8 cellular contexts compared by ENCODE assay signal in the genomic region with DNA sequence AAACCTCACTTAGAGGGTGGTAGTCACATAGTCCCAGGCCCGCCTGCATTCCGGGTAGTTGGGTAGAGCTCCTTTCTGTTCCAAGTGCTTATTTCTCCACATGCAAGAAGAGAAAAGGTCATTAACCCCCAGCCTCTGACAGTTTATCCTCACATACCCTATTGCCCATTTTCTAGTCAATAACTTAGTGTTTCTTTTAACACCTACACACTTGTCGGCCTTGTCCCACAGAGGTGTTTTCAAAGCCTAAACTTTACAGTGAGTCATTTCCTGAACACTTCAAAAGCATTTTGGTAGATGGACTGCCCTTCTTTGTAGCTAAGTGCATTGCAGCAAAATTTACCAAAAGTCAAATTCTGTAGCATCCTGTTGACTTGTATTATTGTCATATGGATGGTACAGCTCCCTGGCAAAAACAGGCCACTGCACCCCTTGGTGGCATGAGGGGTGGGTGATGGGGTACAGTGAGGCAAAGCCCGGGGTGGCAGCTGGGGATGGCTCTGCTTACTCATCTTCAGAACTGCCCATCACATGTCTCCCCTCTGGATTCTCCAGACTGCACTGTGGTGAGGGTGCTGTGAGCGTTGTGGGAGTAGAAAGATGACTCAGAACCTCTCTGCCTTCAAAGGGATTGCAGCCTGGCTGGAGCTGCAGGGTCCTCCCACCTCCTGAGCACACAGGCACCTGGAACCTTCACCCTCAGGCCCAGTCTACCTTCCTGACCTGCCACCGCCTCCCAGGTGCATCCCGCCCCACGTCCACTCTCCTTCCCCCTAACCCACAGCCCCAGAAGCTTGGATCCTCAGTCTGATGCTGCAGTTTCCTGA. TPM values are rescaled to one million over a fixed set of nuclear protein-coding genes. Genes with fewer than 3 reads are reported as not detected.
DNase-seq lines count a peak whose midpoint lies in the region; ATAC-seq and TF ChIP-seq lines count a peak whose summit lies in the region.

No MANE protein-coding gene starts in this region.

- H3K27me3 ChIP-seq in mucosa of rectum (ENCODE audit: control insufficient read depth in 2 of 2, insufficient read depth in 2 of 2, low read length in 2 of 2) (peaks cover 0 to 3% of the 10 kb centered on the region in 2 donors), upper lobe of right lung (peaks cover 8% of the 10 kb centered on the region)

- no peaks in the 10 kb centered on the region for H3K9me3 ChIP-seq in mucosa of rectum (ENCODE audit: control insufficient read depth in 2 of 2, low read length in 2 of 2)
- no peaks in the 10 kb centered on the region for H3K9me3 ChIP-seq in upper lobe of right lung

- no peaks in the 10 kb centered on the region for H3K36me3 Mint-ChIP-seq in activated naive CD4-positive, alpha-beta T cell treated with anti-CD3 and anti-CD28 coated beads, Interleukin-2, amount 50 U/mL, for 72 hours

- intact Hi-C loops in upper lobe of right lung (cut with DNase I), result no loop called here

- peaks cover 0 to 5% of the 10 kb centered on the region in 2 donors for H3K9me3 Mint-ChIP-seq in activated naive CD4-positive, alpha-beta T cell treated with anti-CD3 and anti-CD28 coated beads, Interleukin-2, amount 50 U/mL, for 72 hours

- H3K4me3 ChIP-seq in mucosa of rectum (ENCODE audit: low read length in 2 of 2), result no peak overlapping the region
- no peak overlapping the region for H3K4me3 ChIP-seq in upper lobe of right lung

- H3K27ac ChIP-seq in mucosa of rectum (ENCODE audit: low read depth in 2 of 2, low read length in 2 of 2), result peak overlapping the region; percentile 16 to 64
- peak overlapping the region; percentile 58 for H3K27ac ChIP-seq in upper lobe of right lung

- peak; percentile 62 for ATAC-seq in GM19463 (IDR thresholded peaks at IDR 0.05; ENCODE audit: unreplicated experiment)
- ATAC-seq in activated naive CD4-positive, alpha-beta T cell treated with anti-CD3 and anti-CD28 coated beads, Interleukin-2, amount 50 U/mL, for 72 hours, result peak; percentile 92 to 93
- peak; percentile 45 for ATAC-seq in upper lobe of right lung
- ATAC-seq in HG03565 (IDR thresholded peaks at IDR 0.05; ENCODE audit: unreplicated experiment), result no peak

- DNase-seq in RKO (ENCODE audit: low spot score) (peak; percentile 50), upper lobe of right lung (no peak), iPS-NIHi7 (ENCODE audit: extremely low spot score) (no peak), C1 segment of cervical spinal cord (lab: John Stamatoyannopoulos, UW) (no peak)
- peak; percentile 70 to 81 for DNase-seq in activated naive CD4-positive, alpha-beta T cell treated with anti-CD3 and anti-CD28 coated beads, Interleukin-2, amount 50 U/mL, for 72 hours (ENCODE audit: low spot score in 2 of 2)

- no peaks in the 10 kb centered on the region for H3K36me3 ChIP-seq in mucosa of rectum (ENCODE audit: control insufficient read depth in 2 of 2, insufficient read depth in 2 of 2, low read length in 2 of 2)
- no peaks in the 10 kb centered on the region for H3K36me3 ChIP-seq in upper lobe of right lung

- H3K9ac ChIP-seq in mucosa of rectum (ENCODE audit: low read depth in 1 of 2, low read length in 2 of 2), result no peak overlapping the region

- TF ChIP-seq CTCF in upper lobe of right lung (IDR thresholded peaks at IDR 0.05), result no peak

- H3K4me1 ChIP-seq in mucosa of rectum (ENCODE audit: control insufficient read depth in 2 of 2, insufficient read depth in 2 of 2, low read length in 2 of 2), result peaks cover 4% of the 10 kb centered on the region in 2 donors
- H3K4me1 ChIP-seq in upper lobe of right lung, result no peaks in the 10 kb centered on the region

- peak overlapping the region; percentile 83 to 94 for H3K27ac Mint-ChIP-seq in activated naive CD4-positive, alpha-beta T cell treated with anti-CD3 and anti-CD28 coated beads, Interleukin-2, amount 50 U/mL, for 72 hours

RNA-seq across cellular contexts. Expression of gene DMRTB1, which starts 45.8 kb away (rescaled TPM):
- total RNA-seq in activated naive CD4-positive, alpha-beta T cell treated with anti-CD3 and anti-CD28 coated beads, Interleukin-2, amount 50 U/mL, for 72 hours, result not detected
- total RNA-seq in upper lobe of right lung, result not detected

Comparison
In these comparisons a context has a peak if more than half of its experiments do, and no peak if none do; other contexts are left out.
1. DNase-seq: peak in RKO (single experiment) and activated naive CD4-positive, alpha-beta T cell treated with anti-CD3 and anti-CD28 coated beads, Interleukin-2, amount 50 U/mL, for 72 hours (2 of 2); none in upper lobe of right lung (single experiment), iPS-NIHi7 (single experiment) and C1 segment of cervical spinal cord (0 of 14).